ENCODE assay signal across 16 cellular contexts in genomic region chr6:105495515-105495914, GRCh38.
A peak's percentile ranks its signal among the peaks of the same experiment; 100 is the strongest.
DNase-seq lines count a peak whose midpoint lies in the region; ATAC-seq and TF ChIP-seq lines count a peak whose summit lies in the region.
"Had no signal": no experiment of that assay in that cellular context is flagged by ENCODE, and none has a peak within 500 bp of the region (broad histone marks: within the 10 kb centered on the region; RNA-seq: fewer than 3 reads in every experiment).

No MANE protein-coding gene starts in this region.

- H3K27ac ChIP-seq in tibial artery, result no peak overlapping the region
- H3K27ac ChIP-seq: upper lobe of right lung had no signal

- no peaks in the 10 kb centered on the region for H3K27me3 ChIP-seq in tibial artery
- H3K27me3 ChIP-seq: upper lobe of right lung had no signal

- no peaks in the 10 kb centered on the region for H3K36me3 ChIP-seq in tibial artery
- H3K36me3 ChIP-seq: upper lobe of right lung had no signal

- H3K36me3 Mint-ChIP-seq in stimulated activated effector memory CD8-positive, alpha-beta T cell treated with anti-CD3 and anti-CD28 coated beads, Interleukin-12 subunit alpha, Interleukin-12 subunit beta, amount 100 ng/mL, for 72 hours, result no peaks in the 10 kb centered on the region

- no peaks in the 10 kb centered on the region for H3K9me3 Mint-ChIP-seq in stimulated activated effector memory CD8-positive, alpha-beta T cell treated with anti-CD3 and anti-CD28 coated beads, Interleukin-12 subunit alpha, Interleukin-12 subunit beta, amount 100 ng/mL, for 72 hours
- H3K9me3 Mint-ChIP-seq: endodermal cell; stimulated activated naive CD8-positive, alpha-beta T cell treated with anti-CD3 and anti-CD28 coated beads, Interleukin-15, Interleukin-2, amounts not matched to agents 100 ng/mL and 50 ng/mL, for 24 hours had no signal

- DNase-seq in stimulated activated effector memory CD8-positive, alpha-beta T cell treated with anti-CD3 and anti-CD28 coated beads, Interleukin-12 subunit alpha, Interleukin-12 subunit beta, amount 100 ng/mL, for 72 hours (ENCODE audit: low spot score in 2 of 2), result no peak
- DNase-seq in NCI-H1092 (lab: John Stamatoyannopoulos, UW) (no peak), tibial artery (no peak), DMS153 treated with DMSO at 0.1 percent for 48 hours (lab: John Stamatoyannopoulos, UW; ENCODE audit: unreplicated experiment) (no peak), foreskin fibroblast (no peak)
- DNase-seq: activated effector memory CD4-positive, alpha-beta T cell treated with anti-CD3 and anti-CD28 coated beads, Interleukin-2, amount 50 U/mL, for 16 hours; endodermal cell; hypothalamus; kidney glomerular epithelial cell; NCI-H1417; SIG-M5; upper lobe of right lung had no signal

- H3K4me3 ChIP-seq in tibial artery (no peak overlapping the region), foreskin fibroblast (ENCODE audit: low read depth in 1 of 2, low read length in 2 of 2) (no peak overlapping the region)
- H3K4me3 ChIP-seq: upper lobe of right lung had no signal

- peaks cover 4% of the 10 kb centered on the region for H3K4me1 Mint-ChIP-seq in stimulated activated effector memory CD8-positive, alpha-beta T cell treated with anti-CD3 and anti-CD28 coated beads, Interleukin-12 subunit alpha, Interleukin-12 subunit beta, amount 100 ng/mL, for 72 hours

- H3K4me1 ChIP-seq in tibial artery, result peaks cover 0 to 8% (median 0%) of the 10 kb centered on the region in 4 donors

- H3K27ac Mint-ChIP-seq in stimulated activated effector memory CD8-positive, alpha-beta T cell treated with anti-CD3 and anti-CD28 coated beads, Interleukin-12 subunit alpha, Interleukin-12 subunit beta, amount 100 ng/mL, for 72 hours, result no peak overlapping the region
- H3K27ac Mint-ChIP-seq: endodermal cell; stimulated activated naive CD8-positive, alpha-beta T cell treated with anti-CD3 and anti-CD28 coated beads, Interleukin-15, Interleukin-2, amounts not matched to agents 100 ng/mL and 50 ng/mL, for 24 hours had no signal

- TF ChIP-seq CTCF in tibial artery (IDR thresholded peaks at IDR 0.05), result no peak
- TF ChIP-seq CTCF in foreskin fibroblast (IDR thresholded peaks at IDR 0.05; ENCODE audit: low read depth, low read length), result no peak

- no peaks in the 10 kb centered on the region for H3K9me3 ChIP-seq in tibial artery
- H3K9me3 ChIP-seq: upper lobe of right lung had no signal

- ATAC-seq in GM18868 (IDR thresholded peaks at IDR 0.05; ENCODE audit: unreplicated experiment) (peak; percentile 43), GM21576 (IDR thresholded peaks at IDR 0.05; ENCODE audit: unreplicated experiment) (peak; percentile 43), HG03196 (IDR thresholded peaks at IDR 0.05; ENCODE audit: unreplicated experiment) (peak; percentile 62)
- peak; percentile 91 for ATAC-seq in stimulated activated effector memory CD8-positive, alpha-beta T cell treated with anti-CD3 and anti-CD28 coated beads, Interleukin-12 subunit alpha, Interleukin-12 subunit beta, amount 100 ng/mL, for 72 hours
- ATAC-seq: upper lobe of right lung had no signal

- no peak overlapping the region for H3K4me3 Mint-ChIP-seq in stimulated activated effector memory CD8-positive, alpha-beta T cell treated with anti-CD3 and anti-CD28 coated beads, Interleukin-12 subunit alpha, Interleukin-12 subunit beta, amount 100 ng/mL, for 72 hours
- H3K4me3 Mint-ChIP-seq: endodermal cell; stimulated activated naive CD8-positive, alpha-beta T cell treated with anti-CD3 and anti-CD28 coated beads, Interleukin-15, Interleukin-2, amounts not matched to agents 100 ng/mL and 50 ng/mL, for 24 hours had no signal

- intact Hi-C loops in tibial artery (cut with DNase I; ENCODE audit: low total_unique reads), result no loop called here
